Comparison of ENCODE assay signal across 8 cellular contexts in the genomic region with DNA sequence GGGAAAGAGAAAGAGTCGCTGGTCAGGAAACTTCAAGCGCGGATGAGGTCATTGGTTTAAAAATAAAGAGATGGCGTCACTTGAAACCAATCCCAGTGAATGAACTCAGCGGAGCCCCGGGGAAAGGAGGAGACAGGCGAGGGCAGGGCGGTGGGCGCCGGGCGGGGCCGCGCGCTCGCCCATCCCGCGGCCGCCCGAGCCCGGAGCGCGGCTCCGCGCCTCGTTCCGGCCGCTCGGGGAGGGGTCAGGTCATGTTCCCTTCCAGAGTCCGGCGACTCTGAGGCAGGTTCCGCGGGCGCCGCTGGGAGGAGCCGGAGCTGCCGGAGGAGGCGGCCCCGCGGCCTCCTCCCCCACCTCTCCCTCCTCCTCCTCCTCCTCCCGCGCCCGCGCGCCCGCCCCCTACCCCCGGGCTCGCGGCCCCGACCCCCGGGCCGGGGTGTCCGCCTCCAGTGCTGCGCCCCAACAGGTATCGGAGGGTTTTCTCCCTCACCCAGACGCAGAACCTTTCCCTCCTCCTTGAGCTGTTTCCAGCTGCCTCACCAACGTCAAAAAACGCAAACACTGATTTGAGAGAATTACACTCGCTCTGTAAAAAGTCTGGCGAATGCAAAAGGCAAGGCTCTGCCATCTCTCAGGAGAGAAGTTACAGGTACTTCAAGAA. TPM values are rescaled to one million over a fixed set of nuclear protein-coding genes. Genes with fewer than 3 reads are reported as not detected.
DNase-seq lines count a peak whose midpoint lies in the region; ATAC-seq and TF ChIP-seq lines count a peak whose summit lies in the region.

A gene with protein sequence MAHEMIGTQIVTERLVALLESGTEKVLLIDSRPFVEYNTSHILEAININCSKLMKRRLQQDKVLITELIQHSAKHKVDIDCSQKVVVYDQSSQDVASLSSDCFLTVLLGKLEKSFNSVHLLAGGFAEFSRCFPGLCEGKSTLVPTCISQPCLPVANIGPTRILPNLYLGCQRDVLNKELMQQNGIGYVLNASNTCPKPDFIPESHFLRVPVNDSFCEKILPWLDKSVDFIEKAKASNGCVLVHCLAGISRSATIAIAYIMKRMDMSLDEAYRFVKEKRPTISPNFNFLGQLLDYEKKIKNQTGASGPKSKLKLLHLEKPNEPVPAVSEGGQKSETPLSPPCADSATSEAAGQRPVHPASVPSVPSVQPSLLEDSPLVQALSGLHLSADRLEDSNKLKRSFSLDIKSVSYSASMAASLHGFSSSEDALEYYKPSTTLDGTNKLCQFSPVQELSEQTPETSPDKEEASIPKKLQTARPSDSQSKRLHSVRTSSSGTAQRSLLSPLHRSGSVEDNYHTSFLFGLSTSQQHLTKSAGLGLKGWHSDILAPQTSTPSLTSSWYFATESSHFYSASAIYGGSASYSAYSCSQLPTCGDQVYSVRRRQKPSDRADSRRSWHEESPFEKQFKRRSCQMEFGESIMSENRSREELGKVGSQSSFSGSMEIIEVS (minus strand): TSS at position 279 of the 661 bp plus-strand sequence. CDS start 41,765 bp downstream, outside the sequence.

- WGBS in aorta, 2 donors: 1% methylated on average over 39 to 59 of the region's 59 CpGs

- H3K9me3 ChIP-seq in aorta (ENCODE audit: control insufficient read depth, low read length): no peaks in the 10 kb centered on the region

- H3K4me1 ChIP-seq in aorta (ENCODE audit: control insufficient read depth in 1 of 2, insufficient read depth in 2 of 2, low read length in 2 of 2): peaks cover 1 to 3% of the 10 kb centered on the region in 2 donors

- peak within 1 kb of the TSS; percentile 99 to 100 for H3K27ac ChIP-seq in aorta (ENCODE audit: low read depth in 1 of 2, low read length in 2 of 2)

- in situ Hi-C loops in astrocyte of the cerebellum (cut with HindIII; ENCODE audit: low sequenced_read_pairs): no loop called here

- no peaks in the 10 kb centered on the region for H3K36me3 ChIP-seq in aorta (ENCODE audit: control insufficient read depth in 1 of 2, insufficient read depth in 2 of 2, low read length in 1 of 2)

- DNase-seq in NCI-H1694 treated with DMSO at 0.1 percent for 48 hours (lab: John Stamatoyannopoulos, UW): peak; percentile 93
- peak; percentile 71 for DNase-seq in T-helper 9 cell
- DNase-seq in astrocyte of the cerebellum (ENCODE audit: low read depth): peak; percentile 93
- peak; percentile 93 for DNase-seq in hepatic stellate cell (ENCODE audit: low spot score)
- peak; percentile 96 for DNase-seq in putamen (ENCODE audit: low spot score)
- DNase-seq in aorta: peak; percentile 96 to 97

- H3K4me3 ChIP-seq in astrocyte of the cerebellum (ENCODE audit: low read depth, low read length) (peak within 1 kb of the TSS; percentile 81), aorta (ENCODE audit: low read length in 2 of 2) (peak within 1 kb of the TSS; percentile 70 to 100)

- ATAC-seq in GM18502 (IDR thresholded peaks at IDR 0.05; ENCODE audit: poor library complexity, unreplicated experiment): peak; percentile 71
- peak; percentile 79 for ATAC-seq in HG02885 (IDR thresholded peaks at IDR 0.05; ENCODE audit: poor library complexity, unreplicated experiment)
- peak; percentile 96 for ATAC-seq in aorta (ENCODE audit: low FRiP score)

- no peaks in the 10 kb centered on the region for H3K27me3 ChIP-seq in aorta (ENCODE audit: control insufficient read depth in 1 of 2, insufficient read depth in 2 of 2, low read length in 1 of 2)

- intact Hi-C loops in aorta (cut with DNase I): loop anchor here (5.0 to 10.0 kb wide), 5 partner anchors 55 to 142 kb away; partner anchors contain the start of gene GPR19 (in 1 of the 2)

- no peak for TF ChIP-seq CTCF in astrocyte of the cerebellum (IDR thresholded peaks at IDR 0.05; ENCODE audit: low read depth, low read length, missing control alignments)

RNA-seq across cellular contexts. Expression of the gene that starts here (rescaled TPM):
- 10 to 100 TPM; 22.0 to 27.4 TPM for total RNA-seq in aorta
- 10 to 100 TPM in 1 of 2 donors, 1 to 10 TPM in 1; 3.1 to 13.1 TPM for polyA plus RNA-seq in aorta

Comparison
In these comparisons a context has a peak if more than half of its experiments do, and no peak if none do; other contexts are left out.
1. Peak in every context shown above with its lines: DNase-seq, ATAC-seq, H3K4me3 ChIP-seq and H3K27ac ChIP-seq.